Comparison of ENCODE assay signal across 8 cellular contexts in the genomic region with DNA sequence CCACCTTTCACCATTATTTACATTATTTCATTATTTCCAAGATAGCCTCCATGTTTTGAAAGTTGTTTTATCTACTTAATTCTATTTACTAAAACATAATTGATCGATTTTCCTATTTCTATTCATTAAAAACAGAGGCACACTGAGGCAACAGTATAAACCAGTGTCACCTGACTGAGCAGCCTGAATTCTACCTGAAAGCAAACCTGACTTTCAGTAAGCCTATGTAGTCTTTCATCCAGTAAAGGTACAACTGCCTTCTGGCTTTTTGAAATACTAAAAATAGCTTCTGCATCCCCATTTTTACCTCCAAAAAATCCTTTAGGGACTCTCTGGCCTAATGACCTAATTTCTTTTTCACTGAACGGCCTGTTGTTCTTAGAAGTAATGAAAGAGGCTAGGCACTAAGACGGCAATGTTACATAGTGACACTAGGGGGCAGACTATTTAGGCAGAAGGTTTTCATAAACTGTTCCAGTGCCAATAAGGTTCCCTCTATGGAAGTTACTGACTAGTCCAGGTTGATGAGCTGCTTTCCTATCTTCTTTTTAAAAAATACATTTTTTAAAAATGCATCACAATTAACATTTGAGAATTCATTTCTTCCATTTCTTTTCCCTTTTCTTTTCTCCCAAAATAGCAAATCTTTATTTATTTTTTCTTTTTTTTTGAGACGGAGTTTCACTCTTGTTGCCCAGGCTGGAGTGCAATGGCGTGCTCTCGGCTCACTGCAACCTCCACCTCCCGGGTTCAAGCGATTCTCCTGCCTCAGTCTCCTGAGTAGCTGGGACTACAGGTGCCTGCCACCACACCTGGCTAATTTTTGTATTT. TPM values are rescaled to one million over a fixed set of nuclear protein-coding genes. Genes with fewer than 3 reads are reported as not detected.
DNase-seq lines count a peak whose midpoint lies in the region; ATAC-seq and TF ChIP-seq lines count a peak whose summit lies in the region.

No MANE protein-coding gene starts in this region.

- H3K27ac ChIP-seq in HCT116 (ENCODE audit: low read depth, low read length) (no peak overlapping the region), adrenal gland (no peak overlapping the region), right cardiac atrium (ENCODE audit: low read length) (no peak overlapping the region), gastrocnemius medialis (no peak overlapping the region)

- ATAC-seq in HCT116: peak; percentile 94
- peak; percentile 74 to 86 for ATAC-seq in right cardiac atrium
- ATAC-seq in gastrocnemius medialis: peak; percentile 98 to 99
- no peak for ATAC-seq in HG02763 (IDR thresholded peaks at IDR 0.05; ENCODE audit: unreplicated experiment)

- TF ChIP-seq POLR2A in HCT116 (IDR thresholded peaks at IDR 0.05; ENCODE audit: borderline replicate concordance, extremely low read depth, insufficient read depth, insufficient read length): no peak
- TF ChIP-seq POLR2A in adrenal gland (IDR thresholded peaks at IDR 0.05): no peak
- no peak for TF ChIP-seq POLR2A in gastrocnemius medialis (IDR thresholded peaks at IDR 0.05)

- H3K9ac ChIP-seq in HCT116 (ENCODE audit: low read length): no peak overlapping the region

- H3K36me3 ChIP-seq in HCT116 (ENCODE audit: control insufficient read depth in 1 of 2, insufficient read depth in 2 of 2, low read length in 2 of 2): peaks cover 45% of the 10 kb centered on the region in 2 experiments
- H3K36me3 ChIP-seq in adrenal gland (replicated peaks in 1 of 2): peaks cover 0 to 71% of the 10 kb centered on the region in 2 donors
- H3K36me3 ChIP-seq in gastrocnemius medialis: peaks cover 0 to 86% of the 10 kb centered on the region in 2 donors

- TF ChIP-seq CTCF in HCT116 (IDR thresholded peaks at IDR 0.05 in 2 of 3, conservative IDR thresholded peaks at IDR 0.05 in 1 of 3; ENCODE audit: borderline replicate concordance in 1 of 3, insufficient read depth in 1 of 3, low read depth in 2 of 3, low read length in 2 of 3) (peak; percentile 72 to 86 (median 74); a peak in 5 of 6 replicates), adrenal gland (IDR thresholded peaks at IDR 0.05) (peak; percentile 74 to 86 (median 81)), gastrocnemius medialis (IDR thresholded peaks at IDR 0.05 in 4 of 5, conservative IDR thresholded peaks at IDR 0.05 in 1 of 5) (peak; percentile 77 to 92 (median 85))

- TSS peak; percentile 11 for BruUV-seq in HCT116 (replicated peaks; lab: Mats Ljungman, UMichigan)

- WGBS in adrenal gland, 4 donors: 55 to 61% (median 58%) methylated on average over 8 of the region's 8 CpGs
- WGBS in right cardiac atrium: 59% methylated on average over 8 of the region's 8 CpGs

- DNase-seq in DMS 273 treated with DMSO at 0.1 percent for 48 hours (lab: John Stamatoyannopoulos, UW) (peak; percentile 56), HCT116 (ENCODE audit: low read depth, low spot score) (peak; percentile 46), NCI-H510A treated with DMSO at 0.1 percent for 48 hours (lab: John Stamatoyannopoulos, UW) (peak; percentile 91), adrenal gland (peak in 4 of 7 donors; percentile 26 to 38 (median 28)), right cardiac atrium (no peak), gastrocnemius medialis (no peak), OCI-M2 (lab: John Stamatoyannopoulos, UW; ENCODE audit: unreplicated experiment) (no peak)

- no peak overlapping the region for H3K4me3 ChIP-seq in HCT116 (replicated peaks in 1 of 2; ENCODE audit: low read depth in 1 of 2, low read length in 2 of 2)
- no peak overlapping the region for H3K4me3 ChIP-seq in adrenal gland
- H3K4me3 ChIP-seq in right cardiac atrium (ENCODE audit: low read length): no peak overlapping the region
- no peak overlapping the region for H3K4me3 ChIP-seq in gastrocnemius medialis

- no peak overlapping the region for H3K4me2 ChIP-seq in HCT116 (ENCODE audit: low read length)

- TF ChIP-seq RAD21 in HCT116 (IDR thresholded peaks at IDR 0.05; ENCODE audit: low read depth): peak; percentile 67

- RAD21 ChIA-PET in HCT116 (lab: Charles Lee; ENCODE audit: low non-redundant PET in 1 of 2, low total read pairs in 2 of 2, uncharacterized antibody in 2 of 2, unreplicated experiment in 2 of 2): interaction anchor here in 1 of 2 experiments (0.7 kb wide), 1 partner anchor 66 kb away, joined by 3 read pairs; no protein-coding TSS in a partner anchor

- H2AFZ ChIP-seq in HCT116 (ENCODE audit: low read depth, low read length, poor library complexity, severe bottlenecking): no peak overlapping the region

- H4K20me1 ChIP-seq in HCT116 (ENCODE audit: insufficient read depth): no peaks in the 10 kb centered on the region

- H3K79me2 ChIP-seq in HCT116 (ENCODE audit: insufficient read depth, low read length): no peaks in the 10 kb centered on the region

- H3K4me1 ChIP-seq in HCT116 (ENCODE audit: control insufficient read depth in 1 of 2, insufficient read depth in 2 of 2, low read length in 2 of 2): no peaks in the 10 kb centered on the region
- no peaks in the 10 kb centered on the region for H3K4me1 ChIP-seq in adrenal gland (replicated peaks in 1 of 2)
- no peaks in the 10 kb centered on the region for H3K4me1 ChIP-seq in right cardiac atrium (ENCODE audit: control insufficient read depth, insufficient read depth, low read length)
- H3K4me1 ChIP-seq in gastrocnemius medialis: no peaks in the 10 kb centered on the region

- POLR2A ChIA-PET in HCT116 (lab: Charles Lee): interaction anchor here (0.8 to 0.9 kb wide), 2 partner anchors 18 to 107 kb away, joined by 3 to 6 read pairs; partner anchors contain the start of gene ANAPC5

- CTCF ChIA-PET in HCT116 (lab: Charles Lee): interaction anchor here (0.6 to 3.1 kb wide), 5 partner anchors 9 to 108 kb away, joined by 3 to 19 read pairs (median 4); no protein-coding TSS in a partner anchor

- H3K9me3 ChIP-seq in HCT116 (ENCODE audit: control insufficient read depth in 1 of 2, insufficient read depth in 1 of 2, low read depth in 1 of 2, low read length in 2 of 2): no peaks in the 10 kb centered on the region
- no peaks in the 10 kb centered on the region for H3K9me3 ChIP-seq in adrenal gland (replicated peaks in 1 of 3)
- H3K9me3 ChIP-seq in right cardiac atrium (ENCODE audit: control insufficient read depth, low read length): no peaks in the 10 kb centered on the region
- no peaks in the 10 kb centered on the region for H3K9me3 ChIP-seq in gastrocnemius medialis

- in situ Hi-C loops in gastrocnemius medialis (cut with MboI; ENCODE audit: low sequenced_read_pairs in 4 of 4): loop anchor here (5.0 to 10.0 kb wide), 4 partner anchors 103 to 113 kb away; no protein-coding TSS in a partner anchor

- no peaks in the 10 kb centered on the region for H3K27me3 ChIP-seq in HCT116 (ENCODE audit: insufficient read depth, low read length)
- H3K27me3 ChIP-seq in adrenal gland: no peaks in the 10 kb centered on the region
- H3K27me3 ChIP-seq in right cardiac atrium (ENCODE audit: control insufficient read depth, insufficient read depth): no peaks in the 10 kb centered on the region
- no peaks in the 10 kb centered on the region for H3K27me3 ChIP-seq in gastrocnemius medialis

- H3K9me2 ChIP-seq in HCT116 (ENCODE audit: insufficient read depth): no peaks in the 10 kb centered on the region

- intact Hi-C loops in HCT116 (cut with micrococcal nuclease) (loop anchor here (1.0 kb wide), 1 partner anchor 109 kb away; no protein-coding TSS in a partner anchor), adrenal gland (cut with DNase I) (loop anchor here (1.0 to 5.0 kb wide), 2 partner anchors 108 to 109 kb away; no protein-coding TSS in a partner anchor), right cardiac atrium (cut with DNase I) (loop anchor here in 3 of 4 donors (5.0 to 10.0 kb wide), 2 partner anchors 108 to 110 kb away; no protein-coding TSS in a partner anchor), gastrocnemius medialis (cut with DNase I; ENCODE audit: low total_unique reads) (loop anchor here (1.0 kb wide), 1 partner anchor 109 kb away; no protein-coding TSS in a partner anchor)

TF ChIP-seq in HCT116, 20 proteins besides CTCF, POLR2A, EP300 and RAD21:
- TF ChIP-seq ZFX (IDR thresholded peaks at IDR 0.05) (no peak), ATF3 (IDR thresholded peaks at IDR 0.05) (no peak), CBX3 (IDR thresholded peaks at IDR 0.05; ENCODE audit: low read depth) (no peak), CEBPB (IDR thresholded peaks at IDR 0.05; ENCODE audit: low read depth) (no peak), TCF7L2 (IDR thresholded peaks at IDR 0.05; ENCODE audit: borderline replicate concordance, extremely low read depth, insufficient read depth, insufficient read length) (no peak), EGR1 (IDR thresholded peaks at IDR 0.05; ENCODE audit: low read depth) (no peak)
- TF ChIP-seq, protein P1, sequence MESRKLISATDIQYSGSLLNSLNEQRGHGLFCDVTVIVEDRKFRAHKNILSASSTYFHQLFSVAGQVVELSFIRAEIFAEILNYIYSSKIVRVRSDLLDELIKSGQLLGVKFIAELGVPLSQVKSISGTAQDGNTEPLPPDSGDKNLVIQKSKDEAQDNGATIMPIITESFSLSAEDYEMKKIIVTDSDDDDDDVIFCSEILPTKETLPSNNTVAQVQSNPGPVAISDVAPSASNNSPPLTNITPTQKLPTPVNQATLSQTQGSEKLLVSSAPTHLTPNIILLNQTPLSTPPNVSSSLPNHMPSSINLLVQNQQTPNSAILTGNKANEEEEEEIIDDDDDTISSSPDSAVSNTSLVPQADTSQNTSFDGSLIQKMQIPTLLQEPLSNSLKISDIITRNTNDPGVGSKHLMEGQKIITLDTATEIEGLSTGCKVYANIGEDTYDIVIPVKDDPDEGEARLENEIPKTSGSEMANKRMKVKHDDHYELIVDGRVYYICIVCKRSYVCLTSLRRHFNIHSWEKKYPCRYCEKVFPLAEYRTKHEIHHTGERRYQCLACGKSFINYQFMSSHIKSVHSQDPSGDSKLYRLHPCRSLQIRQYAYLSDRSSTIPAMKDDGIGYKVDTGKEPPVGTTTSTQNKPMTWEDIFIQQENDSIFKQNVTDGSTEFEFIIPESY (IDR thresholded peaks at IDR 0.05; ENCODE audit: extremely low read depth, insufficient replicate concordance, low read length): no peak

RNA-seq across cellular contexts. Expression of gene ANAPC5, which starts 17.5 kb away (rescaled TPM):
- 112 TPM for total RNA-seq in HCT116 (2021; ENCODE audit: unreplicated experiment)
- 86.0 and 98.5 TPM in 2 replicates for polyA plus RNA-seq in HCT116 (2012)
- total RNA-seq in adrenal gland: 100 to 1,000 TPM in 2 of 8 donors, 10 to 100 TPM in 6; 81.3 to 128 (median 90.4) TPM
- polyA plus RNA-seq in adrenal gland: 100 to 1,000 TPM; 164 to 204 (median 181) TPM
- 10 to 100 TPM; 59.4 to 64.0 (median 60.4) TPM for total RNA-seq in right cardiac atrium
- 55.7 TPM for polyA plus RNA-seq in right cardiac atrium
- 100 to 1,000 TPM in 1 of 4 donors, 10 to 100 TPM in 3; 84.1 to 128 (median 91.8) TPM for total RNA-seq in gastrocnemius medialis

RNA-seq across cellular contexts. Expression of gene CAMKK2, which starts 38.2 kb away (rescaled TPM):
- total RNA-seq in HCT116 (2021; ENCODE audit: unreplicated experiment) (33.8 TPM), adrenal gland (10 to 100 TPM; 18.8 to 42.9 (median 31.4) TPM), right cardiac atrium (10 to 100 TPM; 15.8 to 22.1 (median 20.6) TPM), gastrocnemius medialis (10 to 100 TPM in 1 of 4 donors, 1 to 10 TPM in 3; 6.0 to 10.2 (median 7.5) TPM)
- polyA plus RNA-seq in HCT116 (2012): 18.5 and 23.1 TPM in 2 replicates
- polyA plus RNA-seq in adrenal gland (10 to 100 TPM; 12.8 to 20.5 (median 13.6) TPM), right cardiac atrium (11.3 TPM)

Comparison
In these comparisons a context has a peak if more than half of its experiments do, and no peak if none do; other contexts are left out.
1. DNase-seq: peak in DMS 273 treated with DMSO at 0.1 percent for 48 hours (single experiment), HCT116 (single experiment), NCI-H510A treated with DMSO at 0.1 percent for 48 hours (single experiment) and adrenal gland (4 of 7); none in right cardiac atrium (0 of 3), gastrocnemius medialis (0 of 2) and OCI-M2 (single experiment).
2. Peak in every context shown above with its lines, with median percentiles within 50 percentile points of each other: CTCF ChIP-seq.